24 cellular contexts compared by ENCODE assay signal in genomic region chrX:9141496-9141895, GRCh38.
DNase-seq lines count a peak whose midpoint lies in the region; ATAC-seq and TF ChIP-seq lines count a peak whose summit lies in the region.
"Had no signal": no experiment of that assay in that cellular context is flagged by ENCODE, and none has a peak within 500 bp of the region (broad histone marks: within the 10 kb centered on the region; RNA-seq: fewer than 3 reads in every experiment).

No MANE protein-coding gene starts in this region.

- H3K9me3 ChIP-seq in SJSA1 (replicated peaks) (no peaks in the 10 kb centered on the region), fibroblast of lung (ENCODE audit: control insufficient read depth, insufficient read depth, low read depth, low read length) (no peaks in the 10 kb centered on the region), smooth muscle cell (replicated peaks; ENCODE audit: low read depth) (no peaks in the 10 kb centered on the region)
- H3K9me3 ChIP-seq: adrenal gland, testis had no signal

- no peak overlapping the region for H3K9ac ChIP-seq in fibroblast of lung (ENCODE audit: insufficient read depth, low read length)
- H3K9ac ChIP-seq in smooth muscle cell (ENCODE audit: low read depth), result no peak overlapping the region

- H3F3A ChIP-seq in smooth muscle cell (ENCODE audit: low read depth), result no peaks in the 10 kb centered on the region

- 33% methylated on average over 2 of the region's 2 CpGs for WGBS in smooth muscle cell (ENCODE audit: low lambda C conversion rate)

- H3K4me2 ChIP-seq in fibroblast of lung (ENCODE audit: extremely low read depth, insufficient read depth, low read length), result no peak overlapping the region
- no peak overlapping the region for H3K4me2 ChIP-seq in smooth muscle cell

- peak; percentile 10 for DNase-seq in NCI-H748 (lab: John Stamatoyannopoulos, UW; ENCODE audit: unreplicated experiment)
- no peak for DNase-seq in NCI-H748 treated with DMSO at 0.1 percent for 48 hours (lab: John Stamatoyannopoulos, UW)
- peak; percentile 21 to 39 for DNase-seq in SJSA1 (ENCODE audit: low read depth in 1 of 2, low spot score in 2 of 2)
- DNase-seq in fibroblast of lung (ENCODE audit: low read depth in 2 of 2), result peak; percentile 34 to 79
- no peak for DNase-seq in smooth muscle cell (lab: John Stamatoyannopoulos, UW; ENCODE audit: unreplicated experiment)
- no peak for DNase-seq in activated CD4-positive, alpha-beta T cell treated with anti-CD3 and anti-CD28 coated beads for 48 hours
- DNase-seq in GM19240 (ENCODE audit: insufficient read length, low spot score), result no peak
- DNase-seq: adrenal gland; CD4-positive, alpha-beta T cell; DMS79; effector memory CD4-positive, alpha-beta T cell; foreskin melanocyte; HCEC 1CT; left colon; NCI-H1105; NCI-H2107; NCI-H526; PC-3; T1000; testis had no signal

- no peak for ATAC-seq in GM18505 (IDR thresholded peaks at IDR 0.05; ENCODE audit: unreplicated experiment)
- ATAC-seq: K562, left colon, PC-3 had no signal

- H2AFZ ChIP-seq in fibroblast of lung (ENCODE audit: low read length), result no peak overlapping the region
- no peak overlapping the region for H2AFZ ChIP-seq in smooth muscle cell (ENCODE audit: low read depth)

- H3K27me3 ChIP-seq in SJSA1 (replicated peaks), result no peaks in the 10 kb centered on the region
- H3K27me3 ChIP-seq in fibroblast of lung (ENCODE audit: control insufficient read depth, insufficient read depth, low read length), result no peaks in the 10 kb centered on the region
- H3K27me3 ChIP-seq in smooth muscle cell (ENCODE audit: low read depth), result no peaks in the 10 kb centered on the region
- H3K27me3 ChIP-seq: adrenal gland, testis had no signal

- H3K27ac ChIP-seq in SJSA1, result peak overlapping the region; percentile 55
- H3K27ac ChIP-seq in fibroblast of lung (ENCODE audit: insufficient read depth, low read length), result no peak overlapping the region
- H3K27ac ChIP-seq in smooth muscle cell (ENCODE audit: low read depth), result peak overlapping the region; percentile 40
- H3K27ac ChIP-seq: 22Rv1, adrenal gland, SK-N-MC, testis had no signal

- H3K36me3 ChIP-seq in SJSA1 (no peaks in the 10 kb centered on the region), fibroblast of lung (ENCODE audit: control insufficient read depth, insufficient read depth, low read length) (no peaks in the 10 kb centered on the region), smooth muscle cell (ENCODE audit: low read depth) (no peaks in the 10 kb centered on the region)
- H3K36me3 ChIP-seq: adrenal gland had no signal

- no peak for TF ChIP-seq CTCF in fibroblast of lung (conservative IDR thresholded peaks at IDR 0.05 in 1 of 2, IDR thresholded peaks at IDR 0.05 in 1 of 2; ENCODE audit: low read depth in 1 of 2, low read length in 2 of 2)
- no peak for TF ChIP-seq CTCF in smooth muscle cell (IDR thresholded peaks at IDR 0.05; ENCODE audit: borderline replicate concordance, insufficient read depth, poor library complexity, severe bottlenecking)

- H3K79me2 ChIP-seq in fibroblast of lung (ENCODE audit: control insufficient read depth, insufficient read depth, low read length) (no peaks in the 10 kb centered on the region), smooth muscle cell (ENCODE audit: low read depth) (no peaks in the 10 kb centered on the region)

- H3K4me3 ChIP-seq in SJSA1, result no peak overlapping the region
- no peak overlapping the region for H3K4me3 ChIP-seq in fibroblast of lung (replicated peaks in 1 of 4; ENCODE audit: control extremely low read depth in 1 of 4, insufficient read depth in 1 of 4, low read depth in 3 of 4, low read length in 4 of 4)
- H3K4me3 ChIP-seq in smooth muscle cell, result no peak overlapping the region
- H3K4me3 ChIP-seq: adrenal gland, K562, SK-N-MC, testis had no signal

- H4K20me1 ChIP-seq in fibroblast of lung (ENCODE audit: control insufficient read depth, extremely low read depth, insufficient read depth, low read length) (no peaks in the 10 kb centered on the region), smooth muscle cell (ENCODE audit: low read depth) (no peaks in the 10 kb centered on the region)

- no peak for TF ChIP-seq POLR2A in GM18505 (IDR thresholded peaks at IDR 0.05; ENCODE audit: borderline replicate concordance, extremely low read depth, insufficient read depth, insufficient read length)

- H3K4me1 ChIP-seq in SJSA1 (replicated peaks) (peaks cover 10% of the 10 kb centered on the region), fibroblast of lung (ENCODE audit: control insufficient read depth, extremely low read depth, insufficient read depth, low read length) (no peaks in the 10 kb centered on the region), smooth muscle cell (ENCODE audit: low read depth) (no peaks in the 10 kb centered on the region)
- H3K4me1 ChIP-seq: adrenal gland, testis had no signal

Comparison
In these comparisons a context has a peak if more than half of its experiments do, and no peak if none do; other contexts are left out.
1. DNase-seq: peak in NCI-H748 (single experiment), SJSA1 (2 of 2) and fibroblast of lung (2 of 2); none in NCI-H748 treated with DMSO at 0.1 percent for 48 hours (single experiment), smooth muscle cell (single experiment), activated CD4-positive, alpha-beta T cell treated with anti-CD3 and anti-CD28 coated beads for 48 hours (single experiment) and GM19240 (single experiment).